ENCODE assay signal across 8 cellular contexts in genomic region chr6:122788663-122789062, GRCh38. TPM values are rescaled to one million over a fixed set of nuclear protein-coding genes. Genes with fewer than 3 reads are reported as not detected.
DNase-seq lines count a peak whose midpoint lies in the region; TF ChIP-seq lines count a peak whose summit lies in the region.

No MANE protein-coding gene starts in this region.

- peak overlapping the region; percentile 96 for H3K9ac ChIP-seq in endocrine pancreas (ENCODE audit: control insufficient read depth, insufficient read depth, low read length)
- peak overlapping the region; percentile 77 for H3K9ac ChIP-seq in neural cell (ENCODE audit: low read length)

- H2AFZ ChIP-seq in neural cell (ENCODE audit: low read depth, low read length) = peak overlapping the region; percentile 84

- no peak for TF ChIP-seq EP300 in neural cell (conservative IDR thresholded peaks at IDR 0.05; ENCODE audit: poor library complexity, severe bottlenecking)

- H3K36me3 ChIP-seq in endocrine pancreas (ENCODE audit: control insufficient read depth, insufficient read depth, low read length) = no peaks in the 10 kb centered on the region
- no peaks in the 10 kb centered on the region for H3K36me3 ChIP-seq in neural cell (ENCODE audit: insufficient read depth, low read length)

- DNase-seq in NCI-H748 treated with DMSO at 0.1 percent for 48 hours (lab: John Stamatoyannopoulos, UW) (peak; percentile 46), ureter (ENCODE audit: low spot score) (no peak), UCSD-AML1 (lab: John Stamatoyannopoulos, UW; ENCODE audit: unreplicated experiment) (no peak), GF-D8 (lab: John Stamatoyannopoulos, UW) (no peak), Ammon's horn (ENCODE audit: low spot score) (no peak)

- H4K20me1 ChIP-seq in neural cell (ENCODE audit: insufficient read depth) = no peaks in the 10 kb centered on the region

- no peak for TF ChIP-seq RAD21 in neural cell (conservative IDR thresholded peaks at IDR 0.05)

- H3K27me3 ChIP-seq in endocrine pancreas (ENCODE audit: control insufficient read depth, insufficient read depth, low read length) (no peaks in the 10 kb centered on the region), neural cell (ENCODE audit: insufficient read depth, low read depth, low read length) (no peaks in the 10 kb centered on the region)

- H3K4me3 ChIP-seq in endocrine pancreas (ENCODE audit: control insufficient read depth, insufficient read depth, low read length) (peak overlapping the region; percentile 91), neural cell (ENCODE audit: low read length) (peak overlapping the region; percentile 90)

- H3K4me2 ChIP-seq in neural cell (ENCODE audit: low read length) = peak overlapping the region; percentile 27

- peaks cover 3% of the 10 kb centered on the region for H3K79me2 ChIP-seq in neural cell (replicated peaks; ENCODE audit: insufficient read depth, low read length)

- H3K9me3 ChIP-seq in endocrine pancreas (ENCODE audit: control insufficient read depth, low read length) (no peaks in the 10 kb centered on the region), neural cell (ENCODE audit: low read length) (no peaks in the 10 kb centered on the region)

- H3K27ac ChIP-seq in C4-2B (peak overlapping the region; percentile 89), neural cell (ENCODE audit: low read length) (peak overlapping the region; percentile 75)

- no peaks in the 10 kb centered on the region for H3F3A ChIP-seq in neural cell (ENCODE audit: insufficient read depth, low read length, poor library complexity, severe bottlenecking)

- TF ChIP-seq CTCF in C4-2B (conservative IDR thresholded peaks at IDR 0.05) (no peak), neural cell (IDR thresholded peaks at IDR 0.05; ENCODE audit: poor library complexity, severe bottlenecking) (no peak)

- H3K9me2 ChIP-seq in neural cell (ENCODE audit: insufficient read depth, low read length) = no peaks in the 10 kb centered on the region

- no peaks in the 10 kb centered on the region for H3K4me1 ChIP-seq in endocrine pancreas (ENCODE audit: control insufficient read depth, insufficient read depth, low read length)

TF ChIP-seq in neural cell, 6 proteins besides CTCF, POLR2A, EP300 and RAD21:
- TF ChIP-seq TAF1 (IDR thresholded peaks at IDR 0.05; ENCODE audit: low read depth) (no peak), POLR2AphosphoS5 (IDR thresholded peaks at IDR 0.05) (no peak), REST (IDR thresholded peaks at IDR 0.05; ENCODE audit: borderline replicate concordance) (no peak), SMC3 (conservative IDR thresholded peaks at IDR 0.05; ENCODE audit: poor library complexity) (no peak), MXI1 (conservative IDR thresholded peaks at IDR 0.05; ENCODE audit: poor library complexity, severe bottlenecking) (no peak), EZH2 (IDR thresholded peaks at IDR 0.05; ENCODE audit: borderline replicate concordance, insufficient read depth, low read length, poor library complexity, severe bottlenecking) (no peak)

RNA-seq across cellular contexts. Expression of gene SMPDL3A, which starts 0.4 kb away (rescaled TPM):
- 7.2 and 8.2 TPM in 2 replicates for polyA plus RNA-seq in neural cell
- polyA minus RNA-seq in neural cell = 4.9 and 5.0 TPM in 2 replicates
- 18.8 TPM for total RNA-seq in ureter

RNA-seq across cellular contexts. Expression of gene FABP7, which starts 9.1 kb away (rescaled TPM):
- polyA plus RNA-seq in neural cell = 27.7 and 37.2 TPM in 2 replicates
- polyA minus RNA-seq in neural cell = 8.8 and 13.9 TPM in 2 replicates
- not detected for total RNA-seq in ureter
